In the genomic region with DNA sequence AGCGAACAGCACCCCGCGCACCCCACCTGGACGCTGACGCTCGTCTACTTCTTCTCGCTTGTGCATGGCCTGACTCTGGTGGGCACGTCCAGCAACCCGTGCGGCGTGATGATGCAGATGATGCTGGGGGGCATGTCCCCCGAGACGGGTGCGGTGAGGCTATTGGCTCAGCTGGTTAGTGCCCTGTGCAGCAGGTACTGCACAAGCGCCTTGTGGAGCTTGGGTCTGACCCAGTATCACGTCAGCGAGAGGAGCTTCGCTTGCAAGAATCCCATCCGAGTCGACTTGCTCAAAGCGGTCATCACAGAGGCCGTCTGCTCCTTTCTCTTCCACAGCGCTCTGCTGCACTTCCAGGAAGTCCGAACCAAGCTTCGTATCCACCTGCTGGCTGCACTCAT, we compare ENCODE assay signal across 8 cellular contexts. TPM values are rescaled to one million over a fixed set of nuclear protein-coding genes. Genes with fewer than 3 reads are reported as not detected.
A peak's percentile ranks its signal among the peaks of the same experiment; 100 is the strongest.
DNase-seq lines count a peak whose midpoint lies in the region; ATAC-seq, FAIRE-seq and TF ChIP-seq lines count a peak whose summit lies in the region.

No MANE protein-coding gene starts in this region.

- no peaks in the 10 kb centered on the region for H3K79me2 ChIP-seq in KMS-11 (ENCODE audit: insufficient read depth, low read depth)
- no peaks in the 10 kb centered on the region for H3K79me2 ChIP-seq in neural cell (replicated peaks; ENCODE audit: insufficient read depth, low read length)

- peaks cover 7% of the 10 kb centered on the region for H3K27me3 Mint-ChIP-seq in activated T-helper 1 cell treated with anti-CD3 and anti-CD28 coated beads, Interleukin-12 subunit alpha, Interleukin-12 subunit beta, Interleukin-2, Interleukin-4 antibody, amounts not matched to agents 30 ng/mL and 10 ng/mL and 1 ng/mL, durations not matched to agents 14 hours and 24 hours and 36 hours (ENCODE audit: insufficient read depth)

- H3K36me3 ChIP-seq in KMS-11 (ENCODE audit: insufficient read depth) (no peaks in the 10 kb centered on the region), neural cell (ENCODE audit: insufficient read depth, low read length) (no peaks in the 10 kb centered on the region)

- H3K4me3 Mint-ChIP-seq in activated T-helper 1 cell treated with anti-CD3 and anti-CD28 coated beads, Interleukin-12 subunit alpha, Interleukin-12 subunit beta, Interleukin-2, Interleukin-4 antibody, amounts not matched to agents 30 ng/mL and 10 ng/mL and 1 ng/mL, durations not matched to agents 14 hours and 24 hours and 36 hours, result peak overlapping the region; percentile 88

- peaks cover 16% of the 10 kb centered on the region for H3K4me1 ChIP-seq in KMS-11 (ENCODE audit: low read depth, poor library complexity, severe bottlenecking)

- H3K9ac ChIP-seq in KMS-11, result peak overlapping the region; percentile 53; the same call in 1 of the 2 replicates
- peak overlapping the region; percentile 75 for H3K9ac ChIP-seq in neural cell (ENCODE audit: low read length)

- intact Hi-C loops in activated T-helper 1 cell treated with anti-CD3 and anti-CD28 coated beads, Interleukin-12 subunit alpha, Interleukin-12 subunit beta, Interleukin-2, Interleukin-4 antibody, amounts not matched to agents 30 ng/mL and 10 ng/mL and 1 ng/mL, durations not matched to agents 14 hours and 24 hours and 36 hours (cut with micrococcal nuclease), result loop anchor here (10.0 kb wide), 1 partner anchor 115 kb away; a partner anchor contains a TSS

- H2AFZ ChIP-seq in KMS-11 (ENCODE audit: low read depth), result peak overlapping the region; percentile 98
- peak overlapping the region; percentile 60 for H2AFZ ChIP-seq in neural cell (ENCODE audit: low read depth, low read length)

- peak overlapping the region; percentile 75 for H3K27ac Mint-ChIP-seq in activated T-helper 1 cell treated with anti-CD3 and anti-CD28 coated beads, Interleukin-12 subunit alpha, Interleukin-12 subunit beta, Interleukin-2, Interleukin-4 antibody, amounts not matched to agents 30 ng/mL and 10 ng/mL and 1 ng/mL, durations not matched to agents 14 hours and 24 hours and 36 hours

- ATAC-seq in GM18517 (IDR thresholded peaks at IDR 0.05; ENCODE audit: unreplicated experiment), result peak; percentile 19
- ATAC-seq in GM19324 (IDR thresholded peaks at IDR 0.05; ENCODE audit: low FRiP score, unreplicated experiment), result no peak

- no peaks in the 10 kb centered on the region for H3K36me3 Mint-ChIP-seq in activated T-helper 1 cell treated with anti-CD3 and anti-CD28 coated beads, Interleukin-12 subunit alpha, Interleukin-12 subunit beta, Interleukin-2, Interleukin-4 antibody, amounts not matched to agents 30 ng/mL and 10 ng/mL and 1 ng/mL, durations not matched to agents 14 hours and 24 hours and 36 hours (ENCODE audit: low read depth)

- CTCF ChIA-PET in AG04450 (lab: Charles Lee), result interaction anchor here (0.6 kb wide), 2 partner anchors 178 to 342 kb away, joined by 3 to 4 read pairs; no protein-coding TSS in a partner anchor

- TF ChIP-seq RAD21 in neural cell (conservative IDR thresholded peaks at IDR 0.05), result no peak

- FAIRE-seq in frontal cortex (lab: Jason Lieb, UNC), result no peak

- H4K20me1 ChIP-seq in KMS-11 (ENCODE audit: insufficient read depth) (no peaks in the 10 kb centered on the region), neural cell (ENCODE audit: insufficient read depth) (no peaks in the 10 kb centered on the region)

- no peak for TF ChIP-seq EP300 in neural cell (conservative IDR thresholded peaks at IDR 0.05; ENCODE audit: poor library complexity, severe bottlenecking)

- peak overlapping the region; percentile 69 for H3K4me3 ChIP-seq in AG04450 (ENCODE audit: low read depth, low read length)
- no peak overlapping the region for H3K4me3 ChIP-seq in KMS-11 (IDR thresholded peaks at IDR 0.05; ENCODE audit: insufficient read depth, low read depth, low read length)
- peak overlapping the region; percentile 96 for H3K4me3 ChIP-seq in neural cell (ENCODE audit: low read length)

- no peaks in the 10 kb centered on the region for H3K9me3 Mint-ChIP-seq in activated T-helper 1 cell treated with anti-CD3 and anti-CD28 coated beads, Interleukin-12 subunit alpha, Interleukin-12 subunit beta, Interleukin-2, Interleukin-4 antibody, amounts not matched to agents 30 ng/mL and 10 ng/mL and 1 ng/mL, durations not matched to agents 14 hours and 24 hours and 36 hours

- H3K27ac ChIP-seq in AG04450 (ENCODE audit: low read depth, low read length) (no peak overlapping the region), KMS-11 (no peak overlapping the region), neural cell (ENCODE audit: low read length) (peak overlapping the region; percentile 41)

- peaks cover 17% of the 10 kb centered on the region for H3K4me1 Mint-ChIP-seq in activated T-helper 1 cell treated with anti-CD3 and anti-CD28 coated beads, Interleukin-12 subunit alpha, Interleukin-12 subunit beta, Interleukin-2, Interleukin-4 antibody, amounts not matched to agents 30 ng/mL and 10 ng/mL and 1 ng/mL, durations not matched to agents 14 hours and 24 hours and 36 hours (ENCODE audit: low read depth)

- POLR2A ChIA-PET in AG04450 (lab: Yijun Ruan, JAX), result interaction anchor here (1.0 kb wide), 1 partner anchor 12 kb away, joined by 3 read pairs; no protein-coding TSS in a partner anchor

- H3K9me2 ChIP-seq in neural cell (ENCODE audit: insufficient read depth, low read length), result no peaks in the 10 kb centered on the region

- H3K4me2 ChIP-seq in KMS-11, result peak overlapping the region; percentile 80
- H3K4me2 ChIP-seq in neural cell (ENCODE audit: low read length), result peak overlapping the region; percentile 69

- H3K9me3 ChIP-seq in AG04450 (ENCODE audit: control insufficient read depth, insufficient read depth, low read length), result no peaks in the 10 kb centered on the region; the same call in 1 of the 2 replicates
- no peaks in the 10 kb centered on the region for H3K9me3 ChIP-seq in neural cell (ENCODE audit: low read length)

- TF ChIP-seq CTCF in AG04450 (IDR thresholded peaks at IDR 0.05; ENCODE audit: low read depth, low read length) (no peak), KMS-11 (conservative IDR thresholded peaks at IDR 0.05; ENCODE audit: low read depth, low read length) (no peak), neural cell (IDR thresholded peaks at IDR 0.05; ENCODE audit: poor library complexity, severe bottlenecking) (peak; percentile 28)

- no peaks in the 10 kb centered on the region for H3K27me3 ChIP-seq in AG04450 (ENCODE audit: control insufficient read depth, insufficient read depth, low read length)
- H3K27me3 ChIP-seq in KMS-11 (ENCODE audit: insufficient read depth, low read depth), result no peaks in the 10 kb centered on the region; the same call in 1 of the 2 replicates
- H3K27me3 ChIP-seq in neural cell (ENCODE audit: insufficient read depth, low read depth, low read length), result no peaks in the 10 kb centered on the region

- H3F3A ChIP-seq in neural cell (ENCODE audit: insufficient read depth, low read length, poor library complexity, severe bottlenecking), result no peaks in the 10 kb centered on the region

- DNase-seq in AG04450 (ENCODE audit: low read depth, low spot score) (no peak), frontal cortex (ENCODE audit: low spot score in 2 of 2) (peak; percentile 33 to 38)
- DNase-seq in activated T-helper 1 cell treated with anti-CD3 and anti-CD28 coated beads, Interleukin-12 subunit alpha, Interleukin-12 subunit beta, Interleukin-2, Interleukin-4 antibody, amounts not matched to agents 30 ng/mL and 10 ng/mL and 1 ng/mL, durations not matched to agents 14 hours and 24 hours and 36 hours (ENCODE audit: low spot score), result peak; percentile 5
- no peak for DNase-seq in effector CD8-positive, alpha-beta T cell (lab: John Stamatoyannopoulos, UW)

TF ChIP-seq in neural cell, 6 proteins besides CTCF, POLR2A, EP300 and RAD21:
- TF ChIP-seq MXI1 (conservative IDR thresholded peaks at IDR 0.05; ENCODE audit: poor library complexity, severe bottlenecking), result peak; percentile 23
- TF ChIP-seq POLR2AphosphoS5 (IDR thresholded peaks at IDR 0.05), result peak; percentile 66
- TF ChIP-seq SMC3 (conservative IDR thresholded peaks at IDR 0.05; ENCODE audit: poor library complexity), result peak; percentile 19
- no peak for TF ChIP-seq EZH2 (IDR thresholded peaks at IDR 0.05; ENCODE audit: borderline replicate concordance, insufficient read depth, low read length, poor library complexity, severe bottlenecking)

RNA-seq across cellular contexts. Expression of a gene that starts 0.4 kb away (rescaled TPM):
- 1.6 and 2.0 TPM in 2 replicates for polyA plus RNA-seq in AG04450 (2011; rRNA removed)
- polyA minus RNA-seq in AG04450 (2011; rRNA and poly(A)+ RNA removed), result 1.0 and 1.9 TPM in 2 replicates
- total RNA-seq in activated T-helper 1 cell treated with anti-CD3 and anti-CD28 coated beads, Interleukin-12 subunit alpha, Interleukin-12 subunit beta, Interleukin-2, Interleukin-4 antibody, amounts not matched to agents 30 ng/mL and 10 ng/mL and 1 ng/mL, durations not matched to agents 14 hours and 24 hours and 36 hours, result 0.18 and 0.59 TPM in 2 replicates
- 4.9 TPM for total RNA-seq in frontal cortex
- 7.4 and 8.7 TPM in 2 replicates for polyA plus RNA-seq in neural cell
- polyA minus RNA-seq in neural cell, result 6.3 and 8.7 TPM in 2 replicates

RNA-seq across cellular contexts. Expression of a gene that starts 47.4 kb away (rescaled TPM):
- polyA plus RNA-seq in AG04450 (2011; rRNA removed) (158 and 186 TPM in 2 replicates), neural cell (178 and 179 TPM in 2 replicates)
- polyA minus RNA-seq in AG04450 (2011; rRNA and poly(A)+ RNA removed), result 82.5 and 119 TPM in 2 replicates
- 161 and 169 TPM in 2 replicates for total RNA-seq in activated T-helper 1 cell treated with anti-CD3 and anti-CD28 coated beads, Interleukin-12 subunit alpha, Interleukin-12 subunit beta, Interleukin-2, Interleukin-4 antibody, amounts not matched to agents 30 ng/mL and 10 ng/mL and 1 ng/mL, durations not matched to agents 14 hours and 24 hours and 36 hours
- 220 TPM for total RNA-seq in frontal cortex
- polyA minus RNA-seq in neural cell, result 104 and 124 TPM in 2 replicates

Comparison
In these comparisons a context has a peak if more than half of its experiments do, and no peak if none do; other contexts are left out.
1. DNase-seq: peak in activated T-helper 1 cell treated with anti-CD3 and anti-CD28 coated beads, Interleukin-12 subunit alpha, Interleukin-12 subunit beta, Interleukin-2, Interleukin-4 antibody, amounts not matched to agents 30 ng/mL and 10 ng/mL and 1 ng/mL, durations not matched to agents 14 hours and 24 hours and 36 hours (single experiment) and frontal cortex (2 of 2); none in AG04450 (single experiment) and effector CD8-positive, alpha-beta T cell (single experiment).